27 cellular contexts compared by ENCODE assay signal in genomic region chr22:23405366-23405851, GRCh38.
"Had no signal": no experiment of that assay in that cellular context is flagged by ENCODE, and none has a peak within 500 bp of the region (broad histone marks: within the 10 kb centered on the region; RNA-seq: fewer than 3 reads in every experiment).

No MANE protein-coding gene starts in this region.

- ATAC-seq: activated naive CD8-positive, alpha-beta T cell treated with anti-CD3 and anti-CD28 coated beads, Interleukin-2, amount 50 U/mL, for 24 hours; gastrocnemius medialis had no signal

- H3K4me3 ChIP-seq: breast epithelium, colonic mucosa, gastrocnemius medialis, hepatocyte, right atrium auricular region, spleen, suprapubic skin, tibial artery had no signal

- H3K27ac Mint-ChIP-seq: activated CD4-positive, alpha-beta memory T cell treated with anti-CD3 and anti-CD28 coated beads, Interleukin-2, amount 10 ng/mL, durations not matched to agents 7 days and 5 days; activated CD4-positive, alpha-beta T cell treated with anti-CD3 and anti-CD28 coated beads, Interleukin-2, amount 10 ng/mL, durations not matched to agents 7 days and 5 days; activated naive CD8-positive, alpha-beta T cell treated with anti-CD3 and anti-CD28 coated beads, Interleukin-2, amount 50 U/mL, for 24 hours; activated T-cell treated with anti-CD3 and anti-CD28 coated beads, Interleukin-2, amount 50 U/mL, for 24 hours; T-helper 1 cell treated with Interleukin-12 subunit alpha and Interleukin-12 subunit beta and Interleukin-4 antibody, amounts not matched to agents 30 μg/mL and 1 μg/mL, for 36 hours had no signal

- H3K9me3 ChIP-seq: breast epithelium, colonic mucosa, gastrocnemius medialis, right atrium auricular region, SK-N-SH, spleen, suprapubic skin, tibial artery had no signal

- H3K36me3 ChIP-seq: breast epithelium, colonic mucosa, gastrocnemius medialis, right atrium auricular region, spleen, suprapubic skin, tibial artery had no signal

- H3K4me1 Mint-ChIP-seq: activated CD4-positive, alpha-beta memory T cell treated with anti-CD3 and anti-CD28 coated beads, Interleukin-2, amount 10 ng/mL, durations not matched to agents 7 days and 5 days; activated CD4-positive, alpha-beta T cell treated with anti-CD3 and anti-CD28 coated beads, Interleukin-2, amount 10 ng/mL, durations not matched to agents 7 days and 5 days; activated naive CD8-positive, alpha-beta T cell treated with anti-CD3 and anti-CD28 coated beads, Interleukin-2, amount 50 U/mL, for 24 hours; central memory CD8-positive, alpha-beta T cell had no signal

- H3K4me1 ChIP-seq: breast epithelium, colonic mucosa, gastrocnemius medialis, parathyroid adenoma, right atrium auricular region had no signal

- H3K79me2 ChIP-seq: parathyroid adenoma had no signal

- H3K4me2 ChIP-seq: hepatocyte, SK-N-SH had no signal

- H3K27me3 ChIP-seq: breast epithelium, colonic mucosa, hepatocyte, right atrium auricular region had no signal

- DNase-seq: activated CD4-positive, alpha-beta memory T cell treated with anti-CD3 and anti-CD28 coated beads, Interleukin-2, amount 10 ng/mL, durations not matched to agents 7 days and 5 days; activated CD4-positive, alpha-beta T cell treated with anti-CD3 and anti-CD28 coated beads for 1 hour; activated CD8-positive, alpha-beta memory T cell treated with anti-CD3 and anti-CD28 coated beads, Interleukin-2, amount 50 U/mL, for 48 hours; activated gamma-delta T cell; activated naive CD4-positive, alpha-beta T cell treated with anti-CD3 and anti-CD28 coated beads, Interleukin-2, amount 50 U/mL, for 16 hours; amygdala; colonic mucosa; effector CD8-positive, alpha-beta T cell; gastrocnemius medialis; glutamatergic neuron; left cardiac atrium; occipital lobe; SK-N-SH; spleen; SW 1271; T-helper 9 cell; tibial artery had no signal

- H3K27me3 Mint-ChIP-seq: activated CD4-positive, alpha-beta T cell treated with anti-CD3 and anti-CD28 coated beads, Interleukin-2, amount 10 ng/mL, durations not matched to agents 7 days and 5 days; activated naive CD8-positive, alpha-beta T cell treated with anti-CD3 and anti-CD28 coated beads, Interleukin-2, amount 50 U/mL, for 24 hours; activated T-cell treated with anti-CD3 and anti-CD28 coated beads, Interleukin-2, amount 50 U/mL, for 24 hours had no signal

- H3K4me3 Mint-ChIP-seq: activated CD4-positive, alpha-beta memory T cell treated with anti-CD3 and anti-CD28 coated beads, Interleukin-2, amount 10 ng/mL, durations not matched to agents 7 days and 5 days; activated CD4-positive, alpha-beta T cell treated with anti-CD3 and anti-CD28 coated beads, Interleukin-2, amount 10 ng/mL, durations not matched to agents 7 days and 5 days; activated naive CD8-positive, alpha-beta T cell treated with anti-CD3 and anti-CD28 coated beads, Interleukin-2, amount 50 U/mL, for 24 hours; activated T-cell treated with anti-CD3 and anti-CD28 coated beads, Interleukin-2, amount 50 U/mL, for 24 hours; central memory CD8-positive, alpha-beta T cell; T-helper 1 cell treated with Interleukin-12 subunit alpha and Interleukin-12 subunit beta and Interleukin-4 antibody, amounts not matched to agents 30 μg/mL and 1 μg/mL, for 36 hours had no signal

- H2AFZ ChIP-seq: hepatocyte, parathyroid adenoma had no signal

- H3K27ac ChIP-seq: breast epithelium, colonic mucosa, gastrocnemius medialis, hepatocyte, parathyroid adenoma, right atrium auricular region, spleen, suprapubic skin, tibial artery had no signal

- H3K9me3 Mint-ChIP-seq: activated CD4-positive, alpha-beta memory T cell treated with anti-CD3 and anti-CD28 coated beads, Interleukin-2, amount 10 ng/mL, durations not matched to agents 7 days and 5 days; activated CD4-positive, alpha-beta T cell treated with anti-CD3 and anti-CD28 coated beads, Interleukin-2, amount 10 ng/mL, durations not matched to agents 7 days and 5 days; activated naive CD8-positive, alpha-beta T cell treated with anti-CD3 and anti-CD28 coated beads, Interleukin-2, amount 50 U/mL, for 24 hours; activated T-cell treated with anti-CD3 and anti-CD28 coated beads, Interleukin-2, amount 50 U/mL, for 24 hours; central memory CD8-positive, alpha-beta T cell; T-helper 1 cell treated with Interleukin-12 subunit alpha and Interleukin-12 subunit beta and Interleukin-4 antibody, amounts not matched to agents 30 μg/mL and 1 μg/mL, for 36 hours had no signal

- H3K9ac ChIP-seq: parathyroid adenoma, SK-N-SH had no signal
